25 cellular contexts compared by ENCODE assay signal in genomic region chr19:37994823-37995130, GRCh38.
"Had no signal": no experiment of that assay in that cellular context is flagged by ENCODE, and none has a peak within 500 bp of the region (broad histone marks: within the 10 kb centered on the region; RNA-seq: fewer than 3 reads in every experiment).

No MANE protein-coding gene starts in this region.

- H3K36me3 ChIP-seq: ascending aorta had no signal

- H3K4me1 Mint-ChIP-seq: activated CD4-positive, alpha-beta T cell treated with anti-CD3 and anti-CD28 coated beads, Interleukin-2, amount 10 ng/mL, durations not matched to agents 24 days and 14 days had no signal

- H3K4me1 ChIP-seq: ascending aorta had no signal

- DNase-seq: activated B cell treated with CpG ODN at 0.5 μM for 24 hours; activated CD4-positive, alpha-beta T cell treated with anti-CD3 and anti-CD28 coated beads for 1 hour; activated CD4-positive, alpha-beta T cell treated with anti-CD3 and anti-CD28 coated beads, Interleukin-2, amount 10 ng/mL, durations not matched to agents 24 days and 14 days; activated CD4-positive, alpha-beta T cell treated with anti-CD3 and anti-CD28 coated beads, Interleukin-2, amount 50 U/mL, for 48 hours; activated CD8-positive, alpha-beta memory T cell treated with anti-CD3 and anti-CD28 coated beads for 24 hours; activated effector memory CD4-positive, alpha-beta T cell treated with anti-CD3 and anti-CD28 coated beads, Interleukin-2, amount 50 U/mL, for 16 hours; activated naive CD4-positive, alpha-beta T cell treated with Interleukin-2 at 50 U/mL for 16 hours; activated naive CD8-positive, alpha-beta T cell treated with anti-CD3 and anti-CD28 coated beads, Interleukin-2, amount 50 U/mL, for 24 hours; activated T-cell treated with anti-CD3 and anti-CD28 coated beads, Interleukin-2, amount 50 U/mL, for 4 hours; amniotic stem cell; KG1; NCI-H1092 treated with DMSO at 0.1 percent for 48 hours; NCI-H1417 treated with DMSO at 0.1 percent for 48 hours; NCI-H1694 treated with DMSO at 0.1 percent for 48 hours; NCI-H2029 treated with DMSO at 0.1 percent for 48 hours; NCI-H345; NCI-H510A; NCI-H69; PC-3; SIG-M5; T-helper 17 cell; T-helper 9 cell had no signal

- H3K27me3 ChIP-seq: ascending aorta had no signal

- H3K9me3 Mint-ChIP-seq: activated B cell treated with CpG ODN at 0.5 μM for 24 hours; activated CD4-positive, alpha-beta T cell treated with anti-CD3 and anti-CD28 coated beads, Interleukin-2, amount 10 ng/mL, durations not matched to agents 24 days and 14 days; activated naive CD4-positive, alpha-beta T cell treated with anti-CD3 and anti-CD28 coated beads, Interleukin-2, amount 50 U/mL, for 72 hours; activated naive CD8-positive, alpha-beta T cell treated with anti-CD3 and anti-CD28 coated beads, Interleukin-2, amount 50 U/mL, for 24 hours; activated T-cell treated with anti-CD3 and anti-CD28 coated beads, Interleukin-2, amount 50 U/mL, for 4 hours; brain had no signal

- H3K27me3 Mint-ChIP-seq: activated B cell treated with CpG ODN at 0.5 μM for 24 hours; activated CD4-positive, alpha-beta T cell treated with anti-CD3 and anti-CD28 coated beads, Interleukin-2, amount 10 ng/mL, durations not matched to agents 24 days and 14 days; activated naive CD8-positive, alpha-beta T cell treated with anti-CD3 and anti-CD28 coated beads, Interleukin-2, amount 50 U/mL, for 24 hours; brain; T-helper 17 cell had no signal

- H3K4me3 ChIP-seq: ascending aorta had no signal

- H3K4me3 Mint-ChIP-seq: activated B cell treated with CpG ODN at 0.5 μM for 24 hours; activated CD4-positive, alpha-beta T cell treated with anti-CD3 and anti-CD28 coated beads, Interleukin-2, amount 10 ng/mL, durations not matched to agents 24 days and 14 days; activated naive CD8-positive, alpha-beta T cell treated with anti-CD3 and anti-CD28 coated beads, Interleukin-2, amount 50 U/mL, for 24 hours; activated T-cell treated with anti-CD3 and anti-CD28 coated beads, Interleukin-2, amount 50 U/mL, for 4 hours; brain; T-helper 17 cell had no signal

- H3K27ac Mint-ChIP-seq: activated CD4-positive, alpha-beta T cell treated with anti-CD3 and anti-CD28 coated beads, Interleukin-2, amount 10 ng/mL, durations not matched to agents 24 days and 14 days; activated naive CD8-positive, alpha-beta T cell treated with anti-CD3 and anti-CD28 coated beads, Interleukin-2, amount 50 U/mL, for 24 hours; brain; T-helper 17 cell had no signal

- H3K36me3 Mint-ChIP-seq: activated naive CD4-positive, alpha-beta T cell treated with anti-CD3 and anti-CD28 coated beads, Interleukin-2, amount 50 U/mL, for 72 hours had no signal

- ATAC-seq: activated naive CD4-positive, alpha-beta T cell treated with anti-CD3 and anti-CD28 coated beads, Interleukin-2, amount 50 U/mL, for 72 hours; activated naive CD8-positive, alpha-beta T cell treated with anti-CD3 and anti-CD28 coated beads, Interleukin-2, amount 50 U/mL, for 24 hours; activated T-cell treated with anti-CD3 and anti-CD28 coated beads, Interleukin-2, amount 50 U/mL, for 4 hours; PC-3; T-helper 17 cell had no signal

- H3K27ac ChIP-seq: ascending aorta had no signal

- H3K9me3 ChIP-seq: ascending aorta had no signal
